ENCODE assay signal across 11 cellular contexts in genomic region chr18:11761553-11761952, GRCh38.
A peak's percentile ranks its signal among the peaks of the same experiment; 100 is the strongest.
DNase-seq lines count a peak whose midpoint lies in the region; ATAC-seq and TF ChIP-seq lines count a peak whose summit lies in the region.
"Had no signal": no experiment of that assay in that cellular context is flagged by ENCODE, and none has a peak within 500 bp of the region (broad histone marks: within the 10 kb centered on the region; RNA-seq: fewer than 3 reads in every experiment).

No MANE protein-coding gene starts in this region.

- CTCF ChIA-PET in T-cell (lab: Charles Lee): interaction anchor here in 1 of 2 donors (0.5 kb wide), 1 partner anchor 116 kb away, joined by 3 read pairs; no protein-coding TSS in a partner anchor

- no peak for ATAC-seq in central memory CD8-positive, alpha-beta T cell (replicated peaks; ENCODE audit: extremely low read depth, poor library complexity, severe bottlenecking)
- no peak for ATAC-seq in GM21717 (IDR thresholded peaks at IDR 0.05; ENCODE audit: unreplicated experiment)
- no peak for ATAC-seq in T-cell (replicated peaks in 1 of 4)
- ATAC-seq: left cardiac atrium had no signal

- H3K36me3 Mint-ChIP-seq in central memory CD8-positive, alpha-beta T cell (ENCODE audit: insufficient read depth): no peaks in the 10 kb centered on the region
- H3K36me3 Mint-ChIP-seq in nephron (ENCODE audit: low read depth) (no peaks in the 10 kb centered on the region), T-cell (no peaks in the 10 kb centered on the region)

- H3K4me3 Mint-ChIP-seq in central memory CD8-positive, alpha-beta T cell: peak overlapping the region; percentile 17
- H3K4me3 Mint-ChIP-seq in nephron (no peak overlapping the region), T-cell (no peak overlapping the region)

- TF ChIP-seq CTCF in GM12872 (IDR thresholded peaks at IDR 0.05; ENCODE audit: insufficient read depth, low read depth, low read length) (peak; percentile 45; the same call in 2 of the 3 replicates), nephron (IDR thresholded peaks at IDR 0.05; ENCODE audit: unreplicated experiment in 3 of 3) (peak; percentile 29 to 49 (median 44))

- H3K9me3 Mint-ChIP-seq in central memory CD8-positive, alpha-beta T cell: no peaks in the 10 kb centered on the region
- H3K9me3 Mint-ChIP-seq in nephron (no peaks in the 10 kb centered on the region), T-cell (no peaks in the 10 kb centered on the region)

- H3K27ac Mint-ChIP-seq in central memory CD8-positive, alpha-beta T cell (ENCODE audit: low read depth): peak overlapping the region; percentile 68
- H3K27ac Mint-ChIP-seq in nephron: peak overlapping the region; percentile 18 to 73 (median 53)
- H3K27ac Mint-ChIP-seq in T-cell: no peak overlapping the region

- H3K27me3 Mint-ChIP-seq in central memory CD8-positive, alpha-beta T cell: peaks cover 24% of the 10 kb centered on the region
- peaks cover 11% of the 10 kb centered on the region for H3K27me3 Mint-ChIP-seq in nephron (ENCODE audit: low read depth)
- peaks cover 6 to 10% of the 10 kb centered on the region in 2 donors for H3K27me3 Mint-ChIP-seq in T-cell

- POLR2A ChIA-PET in T-cell (lab: Charles Lee): no interaction called here

- no peaks in the 10 kb centered on the region for H3K4me1 Mint-ChIP-seq in central memory CD8-positive, alpha-beta T cell
- peaks cover 4% of the 10 kb centered on the region for H3K4me1 Mint-ChIP-seq in nephron
- no peaks in the 10 kb centered on the region for H3K4me1 Mint-ChIP-seq in T-cell

- DNase-seq in NAMALWA (ENCODE audit: low spot score) (peak; percentile 28), T-cell (no peak), RKO (ENCODE audit: low spot score) (no peak)
- DNase-seq in central memory CD8-positive, alpha-beta T cell (ENCODE audit: low spot score in 2 of 2): no peak
- DNase-seq in NK-92 treated with Interleukin-12 subunit alpha and Interleukin-12 subunit beta, amount 100 ng/mL, for 24 hours (lab: John Stamatoyannopoulos, UW): no peak
- DNase-seq: left cardiac atrium; NCI-H187; stimulated activated CD4-positive, alpha-beta T cell treated with anti-CD3 and anti-CD28 coated beads, Interleukin-15, amount 100 ng/mL, for 24 hours had no signal

Comparison
In these comparisons a context has a peak if more than half of its experiments do, and no peak if none do; other contexts are left out.
1. H3K27ac Mint-ChIP-seq: peak in central memory CD8-positive, alpha-beta T cell (single experiment) and nephron (3 of 3); none in T-cell (0 of 2).